9 cellular contexts compared by ENCODE assay signal in genomic region chr17:70569131-70569530, GRCh38.
"Had no signal": no experiment of that assay in that cellular context is flagged by ENCODE, and none has a peak within 500 bp of the region (broad histone marks: within the 10 kb centered on the region; RNA-seq: fewer than 3 reads in every experiment).

No MANE protein-coding gene starts in this region.

- H3K9me3 Mint-ChIP-seq: GM23338, H9 had no signal

- H3K4me3 ChIP-seq: GM23338, K562 had no signal

- H3K27ac Mint-ChIP-seq: GM23338, H9 had no signal

- FAIRE-seq: H1, H54, HTR-8/SVneo, K562 had no signal

- ATAC-seq: GM23338, K562 had no signal

- H3K4me2 ChIP-seq: GM23338 had no signal

- H2AFZ ChIP-seq: GM23338 had no signal

- H3K4me3 Mint-ChIP-seq: GM23338, H9 had no signal

- DNase-seq: H9, HCEC 1CT, IMR-90, KG1 had no signal

- H3K4me1 Mint-ChIP-seq: H9 had no signal
